Comparison of ENCODE assay signal across 10 cellular contexts in genomic region chr11:64313491-64314145, GRCh38. TPM values are rescaled to one million over a fixed set of nuclear protein-coding genes. Genes with fewer than 3 reads are reported as not detected.
A peak's percentile ranks its signal among the peaks of the same experiment; 100 is the strongest.
DNase-seq lines count a peak whose midpoint lies in the region; ATAC-seq and TF ChIP-seq lines count a peak whose summit lies in the region.
"Had no signal": no experiment of that assay in that cellular context is flagged by ENCODE, and none has a peak within 500 bp of the region (broad histone marks: within the 10 kb centered on the region; RNA-seq: fewer than 3 reads in every experiment).

No MANE protein-coding gene starts in this region.

- TF ChIP-seq CTCF in CD4-positive, alpha-beta T cell (IDR thresholded peaks at IDR 0.05), result no peak
- TF ChIP-seq CTCF in heart right ventricle (IDR thresholded peaks at IDR 0.05), result no peak

- intact Hi-C loops in CD4-positive, alpha-beta T cell (cut with DNase I, micrococcal nuclease), result no loop called here
- intact Hi-C loops in heart right ventricle (cut with DNase I), result no loop called here

- H3K4me1 ChIP-seq in heart right ventricle, result peaks cover 4 to 52% (median 27%) of the 10 kb centered on the region in 9 donors
- H3K4me1 ChIP-seq in skeletal muscle tissue (ENCODE audit: control insufficient read depth in 3 of 3, insufficient read depth in 3 of 3, low read length in 3 of 3), result peaks cover 28 to 47% (median 37%) of the 10 kb centered on the region in 3 donors

- peak overlapping the region; percentile 60 to 76 (median 65) for H3K9ac ChIP-seq in skeletal muscle tissue (ENCODE audit: low read depth in 1 of 3, low read length in 3 of 3)

- DNase-seq in CD4-positive, alpha-beta T cell, result no peak
- DNase-seq in heart right ventricle (peak; percentile 48 to 66), NCI-H1105 treated with DMSO at 0.1 percent for 48 hours (lab: John Stamatoyannopoulos, UW) (no peak), DMS79 treated with DMSO at 0.1 percent for 48 hours (lab: John Stamatoyannopoulos, UW) (no peak)
- DNase-seq in stimulated activated naive CD4-positive, alpha-beta T cell treated with Interleukin-2 at 50 U/mL for 16 hours (lab: John Stamatoyannopoulos, UW), result no peak
- DNase-seq: NCI-H748 treated with DMSO at 0.1 percent for 48 hours had no signal

- ATAC-seq in CD4-positive, alpha-beta T cell (ENCODE audit: poor library complexity), result no peak
- ATAC-seq in heart right ventricle, result peak in 3 of 8 donors; percentile 0 to 16 (median 10)
- no peak for ATAC-seq in HG03045 (IDR thresholded peaks at IDR 0.05; ENCODE audit: unreplicated experiment)

- 58 to 60% methylated on average over 18 of the region's 18 CpGs for WGBS in heart right ventricle, 2 donors

- no peaks in the 10 kb centered on the region for H3K9me3 ChIP-seq in CD4-positive, alpha-beta T cell (ENCODE audit: control insufficient read depth, low read length)
- H3K9me3 ChIP-seq in heart right ventricle (no peaks in the 10 kb centered on the region), skeletal muscle tissue (ENCODE audit: control insufficient read depth in 3 of 3, low read length in 3 of 3) (no peaks in the 10 kb centered on the region)

- H3K27ac ChIP-seq in CD4-positive, alpha-beta T cell (ENCODE audit: low read depth, low read length), result no peak overlapping the region
- peak overlapping the region in 8 of 10 donors; percentile 53 to 77 (median 68) for H3K27ac ChIP-seq in heart right ventricle
- peak overlapping the region; percentile 78 for H3K27ac ChIP-seq in skeletal muscle tissue (ENCODE audit: low read depth, low read length)

- H3K36me3 ChIP-seq in heart right ventricle (peaks cover 0 to 36% (median 19%) of the 10 kb centered on the region in 9 donors), skeletal muscle tissue (ENCODE audit: control insufficient read depth in 3 of 3, insufficient read depth in 3 of 3, low read length in 3 of 3) (peaks cover 12 to 21% (median 17%) of the 10 kb centered on the region in 3 donors)

- H3K36me3 Mint-ChIP-seq in CD4-positive, alpha-beta T cell (ENCODE audit: low read depth), result peaks cover 44% of the 10 kb centered on the region
- H3K36me3 Mint-ChIP-seq in activated naive CD8-positive, alpha-beta T cell, result peaks cover 10% of the 10 kb centered on the region

- H3K4me3 Mint-ChIP-seq in CD4-positive, alpha-beta T cell, result no peak overlapping the region
- no peak overlapping the region for H3K4me3 Mint-ChIP-seq in activated naive CD8-positive, alpha-beta T cell

- POLR2A ChIA-PET in CD4-positive, alpha-beta T cell (lab: Charles Lee), result interaction anchor here (0.7 kb wide), 1 partner anchor 24 kb away, joined by 3 read pairs; no protein-coding TSS in a partner anchor

- CTCF ChIA-PET in CD4-positive, alpha-beta T cell (lab: Charles Lee), result no interaction called here

- H3K27ac Mint-ChIP-seq in CD4-positive, alpha-beta T cell, result peak overlapping the region; percentile 53
- H3K27ac Mint-ChIP-seq in activated naive CD8-positive, alpha-beta T cell, result peak overlapping the region; percentile 66

- H3K9me3 Mint-ChIP-seq in CD4-positive, alpha-beta T cell, result no peaks in the 10 kb centered on the region
- no peaks in the 10 kb centered on the region for H3K9me3 Mint-ChIP-seq in activated naive CD8-positive, alpha-beta T cell (ENCODE audit: low read depth)

- no peaks in the 10 kb centered on the region for H3K27me3 ChIP-seq in CD4-positive, alpha-beta T cell (ENCODE audit: control insufficient read depth, insufficient read depth, low read length)
- no peaks in the 10 kb centered on the region for H3K27me3 ChIP-seq in heart right ventricle
- H3K27me3 ChIP-seq in skeletal muscle tissue (ENCODE audit: control insufficient read depth in 3 of 3, insufficient read depth in 3 of 3, low read length in 3 of 3), result no peaks in the 10 kb centered on the region

- no peaks in the 10 kb centered on the region for H3K27me3 Mint-ChIP-seq in CD4-positive, alpha-beta T cell
- no peaks in the 10 kb centered on the region for H3K27me3 Mint-ChIP-seq in activated naive CD8-positive, alpha-beta T cell

- peak overlapping the region in 6 of 10 donors; percentile 28 to 42 (median 38) for H3K4me3 ChIP-seq in heart right ventricle
- H3K4me3 ChIP-seq in skeletal muscle tissue (ENCODE audit: low read length in 3 of 3), result peak overlapping the region in 2 of 3 donors; percentile 24 to 27

- H3K4me1 Mint-ChIP-seq in CD4-positive, alpha-beta T cell (ENCODE audit: low read depth), result peaks cover 33% of the 10 kb centered on the region
- peaks cover 33% of the 10 kb centered on the region for H3K4me1 Mint-ChIP-seq in activated naive CD8-positive, alpha-beta T cell (ENCODE audit: low read depth)

RNA-seq across cellular contexts. Expression of gene TRMT112, which starts 3.7 kb away (rescaled TPM):
- 10 to 100 TPM; 70.5 to 71.4 TPM for total RNA-seq in CD4-positive, alpha-beta T cell
- total RNA-seq in heart right ventricle (100 to 1,000 TPM in 2 of 10 donors, 10 to 100 TPM in 8; 68.7 to 121 (median 90.2) TPM), skeletal muscle tissue (247 TPM)
- polyA plus RNA-seq in heart right ventricle, result 100 to 1,000 TPM; 182 to 208 TPM

RNA-seq across cellular contexts. Expression of gene PRDX5, which starts 4.3 kb away (rescaled TPM):
- total RNA-seq in CD4-positive, alpha-beta T cell, result 10 to 100 TPM; 31.7 to 33.1 TPM
- total RNA-seq in heart right ventricle, result 100 to 1,000 TPM; 264 to 395 (median 288) TPM
- 100 to 1,000 TPM; 486 to 750 TPM for polyA plus RNA-seq in heart right ventricle
- 144 TPM for total RNA-seq in skeletal muscle tissue

RNA-seq across cellular contexts. Expression of gene ESRRA, which starts 8.3 kb away (rescaled TPM):
- total RNA-seq in CD4-positive, alpha-beta T cell, result 10 to 100 TPM; 10.9 to 12.0 TPM
- total RNA-seq in heart right ventricle, result 100 to 1,000 TPM; 115 to 225 (median 132) TPM
- polyA plus RNA-seq in heart right ventricle, result 100 to 1,000 TPM; 180 TPM
- 35.0 TPM for total RNA-seq in skeletal muscle tissue

RNA-seq across cellular contexts. Expression of gene CATSPERZ, which starts 13.5 kb away (rescaled TPM):
- total RNA-seq in CD4-positive, alpha-beta T cell, result not detected
- total RNA-seq in heart right ventricle, result not detected
- under 1 TPM in 1 of 2 donors, not detected in 1; 0.10 TPM for polyA plus RNA-seq in heart right ventricle
- total RNA-seq in skeletal muscle tissue, result not detected
- total RNA-seq: mononuclear cell had no signal

RNA-seq across cellular contexts. Expression of gene KCNK4, which starts 22.5 kb away (rescaled TPM):
- under 1 TPM in 1 of 2 experiments, not detected in 1; 0.14 TPM for total RNA-seq in CD4-positive, alpha-beta T cell
- total RNA-seq in heart right ventricle (not detected), skeletal muscle tissue (not detected)
- not detected for polyA plus RNA-seq in heart right ventricle
- total RNA-seq: mononuclear cell had no signal

Comparison
In these comparisons a context has a peak if more than half of its experiments do, and no peak if none do; other contexts are left out.
1. DNase-seq: peak in heart right ventricle (2 of 2); none in CD4-positive, alpha-beta T cell (0 of 10), stimulated activated naive CD4-positive, alpha-beta T cell treated with Interleukin-2 at 50 U/mL for 16 hours (single experiment), NCI-H1105 treated with DMSO at 0.1 percent for 48 hours (single experiment) and DMS79 treated with DMSO at 0.1 percent for 48 hours (single experiment).